In genomic region chr1:33255347-33256311, GRCh38 we compare ENCODE assay signal across 1 cellular context.
TF ChIP-seq lines count a peak whose summit lies in the region.

No MANE protein-coding gene starts in this region.

TF ChIP-seq in GM12878, 131 proteins besides CTCF, POLR2A, EP300 and RAD21 (continued from another document):
- TF ChIP-seq ZNF592 (IDR thresholded peaks at IDR 0.05), result no peak
- TF ChIP-seq CEBPZ (IDR thresholded peaks at IDR 0.05; ENCODE audit: low read depth, low read length), result no peak
- no peak for TF ChIP-seq IKZF2 (IDR thresholded peaks at IDR 0.05)
- TF ChIP-seq GATAD2B (conservative IDR thresholded peaks at IDR 0.05; ENCODE audit: low read depth), result peak; percentile 80
- no peak for TF ChIP-seq USF2 (IDR thresholded peaks at IDR 0.05; ENCODE audit: borderline replicate concordance, low read depth, low read length)
- no peak for TF ChIP-seq MAX (IDR thresholded peaks at IDR 0.05; ENCODE audit: low read depth, low read length)
- no peak for TF ChIP-seq MYC (IDR thresholded peaks at IDR 0.05; ENCODE audit: insufficient read depth, insufficient read length, insufficient replicate concordance, low read length, severe bottlenecking)
- peak; percentile 37; the same call in 1 of the 2 replicates for TF ChIP-seq ZNF687 (IDR thresholded peaks at IDR 0.05)
- TF ChIP-seq ETV6 (conservative IDR thresholded peaks at IDR 0.05 in 1 of 2, IDR thresholded peaks at IDR 0.05 in 1 of 2; ENCODE audit: borderline replicate concordance in 1 of 2, low read depth in 1 of 2), result no peak
- no peak for TF ChIP-seq RFX5 (IDR thresholded peaks at IDR 0.05; ENCODE audit: low read depth, low read length)
- TF ChIP-seq ASH2L (IDR thresholded peaks at IDR 0.05; ENCODE audit: borderline replicate concordance, low read depth), result no peak
- 0 out of 2 replicates have a peak, but pooled peaks have one; percentile 17 for TF ChIP-seq YY1 (IDR thresholded peaks at IDR 0.05; ENCODE audit: low read depth, low read length)
- TF ChIP-seq ZNF217 (IDR thresholded peaks at IDR 0.05), result 0 out of 2 replicates have a peak, but pooled peaks have one; percentile 22
- no peak for TF ChIP-seq WRNIP1 (IDR thresholded peaks at IDR 0.05; ENCODE audit: borderline replicate concordance, low read depth, low read length)
- no peak for TF ChIP-seq SMAD1 (IDR thresholded peaks at IDR 0.05; ENCODE audit: low read depth, partially characterized antibody)
- no peak for TF ChIP-seq RELB (IDR thresholded peaks at IDR 0.05; ENCODE audit: low read depth)
- no peak for TF ChIP-seq JUNB (IDR thresholded peaks at IDR 0.05)
- TF ChIP-seq ZBTB11 (CRISPR knock-in tag; IDR thresholded peaks at IDR 0.05), result no peak
- TF ChIP-seq PRDM15 (CRISPR knock-in tag; IDR thresholded peaks at IDR 0.05), result no peak
- no peak for TF ChIP-seq BCLAF1 (IDR thresholded peaks at IDR 0.05)
